In the genomic region with DNA sequence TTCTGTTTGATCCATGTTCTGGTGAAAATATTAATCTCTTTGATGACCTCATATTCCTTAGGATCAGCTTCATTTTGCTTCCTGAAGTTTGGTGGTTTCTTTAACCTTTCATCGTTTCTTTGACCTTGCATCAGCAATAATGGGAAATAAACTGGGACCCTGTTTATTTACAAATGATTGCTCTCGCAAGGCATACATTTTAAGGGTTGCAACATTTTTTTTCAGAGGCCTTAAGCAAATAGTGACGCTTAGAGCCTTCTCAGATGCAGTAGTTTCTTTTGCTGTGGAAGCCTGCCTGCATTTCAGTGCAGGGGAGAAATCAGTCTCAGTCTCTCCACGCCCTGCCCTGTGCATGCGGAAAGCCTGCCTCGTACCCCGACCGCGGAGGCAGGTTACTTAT, we compare ENCODE assay signal across 26 cellular contexts.
"Had no signal": no experiment of that assay in that cellular context is flagged by ENCODE, and none has a peak within 500 bp of the region (broad histone marks: within the 10 kb centered on the region; RNA-seq: fewer than 3 reads in every experiment).

No MANE protein-coding gene starts in this region.

- H3K4me1 ChIP-seq: heart left ventricle had no signal

- ATAC-seq: activated CD8-positive, alpha-beta T cell treated with anti-CD3 and anti-CD28 coated beads for 36 hours; activated T-cell treated with anti-CD3 and anti-CD28 coated beads, Interleukin-2, amount 50 U/mL, for 4 hours; activated T-helper 17 cell treated with anti-CD3 and anti-CD28 coated beads, Interleukin-2, amount 50 U/mL, for 72 hours; esophagus mucosa; heart left ventricle had no signal

- DNase-seq: activated CD4-positive, alpha-beta T cell treated with anti-CD3 and anti-CD28 coated beads for 1 hour; activated CD4-positive, alpha-beta T cell treated with anti-CD3 and anti-CD28 coated beads for 4 hours; activated CD4-positive, alpha-beta T cell treated with anti-CD3 and anti-CD28 coated beads, Interleukin-2, amount 10 ng/mL, durations not matched to agents 7 days and 5 days; activated CD4-positive, alpha-beta T cell treated with anti-CD3 and anti-CD28 coated beads, Interleukin-2, amount 50 U/mL, for 48 hours; activated CD8-positive, alpha-beta memory T cell treated with anti-CD3 and anti-CD28 coated beads for 24 hours; activated CD8-positive, alpha-beta T cell treated with anti-CD3 and anti-CD28 coated beads for 36 hours; activated effector memory CD4-positive, alpha-beta T cell treated with Interleukin-2 at 50 U/mL for 16 hours; activated gamma-delta T cell treated with Interleukin-2 at 50 U/mL for 16 hours; activated naive CD4-positive, alpha-beta T cell treated with anti-CD3 and anti-CD28 coated beads, Interleukin-2, amount 50 U/mL, for 16 hours; activated naive CD4-positive, alpha-beta T cell treated with Interleukin-2 at 50 U/mL for 16 hours; activated T-cell treated with anti-CD3 and anti-CD28 coated beads, Interleukin-2, amount 50 U/mL, for 4 hours; amniotic stem cell; anterior cingulate cortex; brain microvascular endothelial cell; cortex of kidney; effector memory CD4-positive, alpha-beta T cell; endodermal cell; foreskin fibroblast; glutamatergic neuron; heart left ventricle; T-helper 2 cell had no signal

- H3K4me3 ChIP-seq: heart left ventricle had no signal

- H3K27me3 ChIP-seq: brain microvascular endothelial cell, heart left ventricle had no signal

- H3K27ac ChIP-seq: brain microvascular endothelial cell, heart left ventricle had no signal

- FAIRE-seq: astrocyte, colon, frontal cortex had no signal

- H3K9me3 ChIP-seq: heart left ventricle had no signal
